8 cellular contexts compared by ENCODE assay signal in the genomic region with DNA sequence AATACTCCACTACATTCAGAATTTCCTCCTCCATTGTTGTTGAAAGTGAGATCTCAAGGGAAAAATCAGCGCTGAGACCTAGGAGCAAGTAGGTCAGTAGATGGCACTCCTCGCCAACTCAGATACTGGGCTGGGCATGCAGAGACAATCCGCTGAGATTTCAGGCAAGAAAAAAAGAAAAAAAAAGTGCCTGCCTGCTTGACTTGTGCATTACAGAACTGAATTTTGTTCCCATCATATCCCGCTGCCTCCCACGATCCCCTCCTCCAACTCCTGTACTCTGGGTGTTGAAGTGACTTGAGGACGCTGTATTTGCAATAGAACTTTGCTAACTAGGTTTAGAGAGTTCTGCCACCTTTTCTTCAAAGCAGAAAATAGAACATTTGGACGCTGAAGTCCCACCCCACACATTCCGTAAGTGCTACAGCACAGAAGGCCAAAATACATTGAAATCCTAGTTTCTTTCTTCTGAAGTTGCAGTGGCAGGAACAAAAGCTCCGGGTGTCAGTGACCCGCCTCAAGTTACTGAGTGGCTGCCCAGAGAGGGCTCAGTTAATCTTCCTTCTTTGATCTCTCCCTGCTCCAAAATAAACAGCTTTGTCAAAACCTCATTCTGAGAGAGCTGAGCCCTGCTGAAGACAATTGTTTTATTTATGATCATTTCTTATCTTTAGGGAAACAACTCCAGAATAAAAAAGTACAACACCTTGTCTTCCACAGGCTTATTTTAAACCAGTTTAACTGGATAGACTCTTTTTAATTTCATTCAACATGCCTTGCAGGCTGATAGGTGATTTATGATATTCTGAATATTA.
A peak's percentile ranks its signal among the peaks of the same experiment; 100 is the strongest.
DNase-seq lines count a peak whose midpoint lies in the region; ATAC-seq and TF ChIP-seq lines count a peak whose summit lies in the region.

No MANE protein-coding gene starts in this region.

- peak; percentile 70 for TF ChIP-seq CTCF in AG04449 (IDR thresholded peaks at IDR 0.05; ENCODE audit: insufficient read depth, low read length, missing control alignments)

- H3K36me3 ChIP-seq in HUES6 (ENCODE audit: control insufficient read depth, insufficient read depth, low read length) (no peaks in the 10 kb centered on the region; the same call in 1 of the 2 replicates), adipocyte (ENCODE audit: control insufficient read depth, insufficient read depth, low read length, severe bottlenecking) (peaks cover 11% of the 10 kb centered on the region)

- CTCF ChIA-PET in AG04449 (lab: Yijun Ruan, JAX) = interaction anchor here (0.6 to 4.5 kb wide), 20 partner anchors 12 to 588 kb away, joined by 3 to 55 read pairs (median 3); a partner anchor contains a TSS

- POLR2A ChIA-PET in AG04449 (lab: Yijun Ruan, JAX) = interaction anchor here (1.9 kb wide), 1 partner anchor 266 kb away, joined by 9 read pairs; a partner anchor contains a TSS

- no peak overlapping the region for H3K4me3 ChIP-seq in AG04449 (ENCODE audit: low read depth, low read length)
- H3K4me3 ChIP-seq in HUES6 (ENCODE audit: low read depth, low read length) = peak overlapping the region; percentile 34
- H3K4me3 ChIP-seq in adipocyte (ENCODE audit: low read length) = peak overlapping the region; percentile 76

- H3K4me1 ChIP-seq in HUES6 (ENCODE audit: control insufficient read depth, insufficient read depth, low read length) = peaks cover 20% of the 10 kb centered on the region
- peaks cover 42% of the 10 kb centered on the region for H3K4me1 ChIP-seq in adipocyte (ENCODE audit: control insufficient read depth, insufficient read depth, low read length)

- no peak overlapping the region for H3K27ac ChIP-seq in HUES6 (ENCODE audit: low read depth, low read length)

- H3K27me3 ChIP-seq in HUES6 (ENCODE audit: control insufficient read depth, insufficient read depth, low read length) (no peaks in the 10 kb centered on the region), adipocyte (replicated peaks; ENCODE audit: control insufficient read depth, insufficient read depth, low read length) (no peaks in the 10 kb centered on the region)

- intact Hi-C loops in left cardiac atrium (cut with DNase I) = loop anchor here (2.0 to 10.0 kb wide), 7 partner anchors 118 to 758 kb away; a partner anchor contains a TSS

- peak; percentile 62 for ATAC-seq in GM18511 (IDR thresholded peaks at IDR 0.05; ENCODE audit: unreplicated experiment)
- ATAC-seq in left cardiac atrium = peak; percentile 94
- no peak for ATAC-seq in HG03439 (IDR thresholded peaks at IDR 0.05; ENCODE audit: unreplicated experiment)

- H3K9me3 ChIP-seq in HUES6 (ENCODE audit: control insufficient read depth, insufficient read depth, low read depth, low read length) (no peaks in the 10 kb centered on the region), adipocyte (ENCODE audit: control insufficient read depth, low read length) (no peaks in the 10 kb centered on the region)

- peak; percentile 53 for DNase-seq in AG04449 (ENCODE audit: low read depth, low spot score)
- DNase-seq in RKO (ENCODE audit: low spot score) = peak; percentile 77
- DNase-seq in adipocyte (ENCODE audit: low read depth) = peak; percentile 91
- DNase-seq in left cardiac atrium = peak; percentile 70
- peak; percentile 71 for DNase-seq in pulmonary artery endothelial cell (ENCODE audit: low read depth, low spot score)

- H3K9ac ChIP-seq in HUES6 (ENCODE audit: low read length) (peak overlapping the region; percentile 18), adipocyte (ENCODE audit: low read length) (peak overlapping the region; percentile 63)
